Comparison of ENCODE assay signal across 8 cellular contexts in the genomic region with DNA sequence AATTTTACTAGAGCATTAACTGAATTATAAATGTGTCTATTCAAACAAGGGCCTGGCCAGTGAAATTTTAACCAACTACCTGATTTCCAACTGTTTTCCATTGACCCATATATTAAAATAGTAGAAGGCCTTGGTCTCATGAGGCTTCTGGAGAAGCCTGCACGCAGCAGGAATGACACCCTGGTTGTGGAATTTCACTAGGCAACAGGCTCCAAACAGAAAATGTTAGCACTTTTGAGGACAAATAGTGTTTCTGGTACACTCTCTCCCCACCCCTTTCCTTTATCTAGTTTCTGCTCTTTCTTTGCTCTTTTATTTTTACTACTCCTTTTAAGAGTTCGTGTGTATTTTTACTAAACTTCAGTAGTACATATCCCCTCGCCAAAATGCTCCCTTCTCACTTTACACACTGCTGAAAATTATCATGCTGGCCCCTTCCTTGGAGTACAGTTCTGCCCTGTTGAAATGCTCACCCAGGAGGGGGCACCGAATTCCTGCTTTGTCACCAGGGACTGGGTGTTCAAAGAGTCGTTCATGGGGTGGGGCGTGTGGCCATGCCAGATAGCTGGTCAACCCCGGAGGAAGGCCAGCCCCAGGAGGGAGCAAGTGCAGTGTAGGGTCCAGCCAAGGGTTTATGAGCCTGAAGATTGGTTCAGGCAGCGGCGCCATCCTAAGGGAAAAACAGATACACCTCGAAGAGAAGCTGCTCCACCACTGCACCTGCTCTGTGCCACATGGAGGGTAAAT. TPM values are rescaled to one million over a fixed set of nuclear protein-coding genes. Genes with fewer than 3 reads are reported as not detected.
DNase-seq lines count a peak whose midpoint lies in the region; ATAC-seq and TF ChIP-seq lines count a peak whose summit lies in the region.

No MANE protein-coding gene starts in this region.

- TF ChIP-seq CTCF in gastroesophageal sphincter (IDR thresholded peaks at IDR 0.05) = no peak

- no peak for TF ChIP-seq EP300 in gastroesophageal sphincter (IDR thresholded peaks at IDR 0.05)

- no peaks in the 10 kb centered on the region for H3K27me3 ChIP-seq in gastroesophageal sphincter

- 30 to 44% methylated on average over 6 of the region's 10 CpGs for WGBS in gastroesophageal sphincter (ENCODE audit: low coverage in 1 of 2), 2 donors

- peak overlapping the region; percentile 70 to 83 (median 82) for H3K27ac ChIP-seq in gastroesophageal sphincter

- H3K4me1 ChIP-seq in gastroesophageal sphincter = peaks cover 0 to 47% (median 14%) of the 10 kb centered on the region in 3 donors

- H3K4me3 ChIP-seq in gastroesophageal sphincter (no peak overlapping the region), skeletal muscle cell (ENCODE audit: low read depth, low read length) (no peak overlapping the region)

- peak; percentile 54 for DNase-seq in Daoy (ENCODE audit: low read depth)
- peak; percentile 78 for DNase-seq in skeletal muscle cell (ENCODE audit: low read depth)
- no peak for DNase-seq in NCI-H345 treated with DMSO at 0.1 percent for 48 hours (lab: John Stamatoyannopoulos, UW; ENCODE audit: unreplicated experiment)
- DNase-seq in stimulated activated CD4-positive, alpha-beta T cell treated with anti-CD3 and anti-CD28 coated beads, Interleukin-12 subunit alpha, Interleukin-12 subunit beta, amount 100 ng/mL, for 4 hours = no peak
- DNase-seq in NK-92 treated with Interleukin-12 subunit alpha and Interleukin-12 subunit beta, amount 100 ng/mL, for 24 hours (lab: John Stamatoyannopoulos, UW) = no peak
- no peak for DNase-seq in SK-N-DZ (ENCODE audit: low spot score)

- peaks cover 0 to 5% (median 0%) of the 10 kb centered on the region in 3 donors for H3K9me3 ChIP-seq in gastroesophageal sphincter

- ATAC-seq in SK-N-SH treated with all-trans-retinoic acid at 6 μM for 48 hours (peak; percentile 33), gastroesophageal sphincter (peak; percentile 83)

- TF ChIP-seq POLR2A in gastroesophageal sphincter (IDR thresholded peaks at IDR 0.05) = no peak

- H3K36me3 ChIP-seq in gastroesophageal sphincter = no peaks in the 10 kb centered on the region

TF ChIP-seq in SK-N-SH treated with all-trans-retinoic acid at 6 μM for 48 hours, 23 proteins besides CTCF, POLR2A, EP300 and RAD21:
- no peak for TF ChIP-seq TCF4 (CRISPR knock-in tag; IDR thresholded peaks at IDR 0.05; ENCODE audit: borderline replicate concordance)
- TF ChIP-seq, protein P1, sequence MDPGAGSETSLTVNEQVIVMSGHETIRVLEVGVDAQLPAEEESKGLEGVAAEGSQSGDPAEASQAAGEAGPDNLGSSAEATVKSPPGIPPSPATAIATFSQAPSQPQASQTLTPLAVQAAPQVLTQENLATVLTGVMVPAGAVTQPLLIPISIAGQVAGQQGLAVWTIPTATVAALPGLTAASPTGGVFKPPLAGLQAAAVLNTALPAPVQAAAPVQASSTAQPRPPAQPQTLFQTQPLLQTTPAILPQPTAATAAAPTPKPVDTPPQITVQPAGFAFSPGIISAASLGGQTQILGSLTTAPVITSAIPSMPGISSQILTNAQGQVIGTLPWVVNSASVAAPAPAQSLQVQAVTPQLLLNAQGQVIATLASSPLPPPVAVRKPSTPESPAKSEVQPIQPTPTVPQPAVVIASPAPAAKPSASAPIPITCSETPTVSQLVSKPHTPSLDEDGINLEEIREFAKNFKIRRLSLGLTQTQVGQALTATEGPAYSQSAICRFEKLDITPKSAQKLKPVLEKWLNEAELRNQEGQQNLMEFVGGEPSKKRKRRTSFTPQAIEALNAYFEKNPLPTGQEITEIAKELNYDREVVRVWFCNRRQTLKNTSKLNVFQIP (CRISPR knock-in tag; IDR thresholded peaks at IDR 0.05; ENCODE audit: borderline replicate concordance, low read depth) = no peak
- no peak for TF ChIP-seq SNAI2 (CRISPR knock-in tag; IDR thresholded peaks at IDR 0.05)
- no peak for TF ChIP-seq TOX (CRISPR knock-in tag; IDR thresholded peaks at IDR 0.05; ENCODE audit: borderline replicate concordance)
- TF ChIP-seq ZNF8 (CRISPR knock-in tag; IDR thresholded peaks at IDR 0.05) = no peak
- TF ChIP-seq ZFP3 (CRISPR knock-in tag; IDR thresholded peaks at IDR 0.05) = no peak
- TF ChIP-seq, protein P2, sequence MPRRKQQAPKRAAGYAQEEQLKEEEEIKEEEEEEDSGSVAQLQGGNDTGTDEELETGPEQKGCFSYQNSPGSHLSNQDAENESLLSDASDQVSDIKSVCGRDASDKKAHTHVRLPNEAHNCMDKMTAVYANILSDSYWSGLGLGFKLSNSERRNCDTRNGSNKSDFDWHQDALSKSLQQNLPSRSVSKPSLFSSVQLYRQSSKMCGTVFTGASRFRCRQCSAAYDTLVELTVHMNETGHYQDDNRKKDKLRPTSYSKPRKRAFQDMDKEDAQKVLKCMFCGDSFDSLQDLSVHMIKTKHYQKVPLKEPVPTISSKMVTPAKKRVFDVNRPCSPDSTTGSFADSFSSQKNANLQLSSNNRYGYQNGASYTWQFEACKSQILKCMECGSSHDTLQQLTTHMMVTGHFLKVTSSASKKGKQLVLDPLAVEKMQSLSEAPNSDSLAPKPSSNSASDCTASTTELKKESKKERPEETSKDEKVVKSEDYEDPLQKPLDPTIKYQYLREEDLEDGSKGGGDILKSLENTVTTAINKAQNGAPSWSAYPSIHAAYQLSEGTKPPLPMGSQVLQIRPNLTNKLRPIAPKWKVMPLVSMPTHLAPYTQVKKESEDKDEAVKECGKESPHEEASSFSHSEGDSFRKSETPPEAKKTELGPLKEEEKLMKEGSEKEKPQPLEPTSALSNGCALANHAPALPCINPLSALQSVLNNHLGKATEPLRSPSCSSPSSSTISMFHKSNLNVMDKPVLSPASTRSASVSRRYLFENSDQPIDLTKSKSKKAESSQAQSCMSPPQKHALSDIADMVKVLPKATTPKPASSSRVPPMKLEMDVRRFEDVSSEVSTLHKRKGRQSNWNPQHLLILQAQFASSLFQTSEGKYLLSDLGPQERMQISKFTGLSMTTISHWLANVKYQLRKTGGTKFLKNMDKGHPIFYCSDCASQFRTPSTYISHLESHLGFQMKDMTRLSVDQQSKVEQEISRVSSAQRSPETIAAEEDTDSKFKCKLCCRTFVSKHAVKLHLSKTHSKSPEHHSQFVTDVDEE (CRISPR knock-in tag; IDR thresholded peaks at IDR 0.05) = no peak
- TF ChIP-seq ESRRG (CRISPR knock-in tag; IDR thresholded peaks at IDR 0.05) = no peak
- TF ChIP-seq, protein P3, sequence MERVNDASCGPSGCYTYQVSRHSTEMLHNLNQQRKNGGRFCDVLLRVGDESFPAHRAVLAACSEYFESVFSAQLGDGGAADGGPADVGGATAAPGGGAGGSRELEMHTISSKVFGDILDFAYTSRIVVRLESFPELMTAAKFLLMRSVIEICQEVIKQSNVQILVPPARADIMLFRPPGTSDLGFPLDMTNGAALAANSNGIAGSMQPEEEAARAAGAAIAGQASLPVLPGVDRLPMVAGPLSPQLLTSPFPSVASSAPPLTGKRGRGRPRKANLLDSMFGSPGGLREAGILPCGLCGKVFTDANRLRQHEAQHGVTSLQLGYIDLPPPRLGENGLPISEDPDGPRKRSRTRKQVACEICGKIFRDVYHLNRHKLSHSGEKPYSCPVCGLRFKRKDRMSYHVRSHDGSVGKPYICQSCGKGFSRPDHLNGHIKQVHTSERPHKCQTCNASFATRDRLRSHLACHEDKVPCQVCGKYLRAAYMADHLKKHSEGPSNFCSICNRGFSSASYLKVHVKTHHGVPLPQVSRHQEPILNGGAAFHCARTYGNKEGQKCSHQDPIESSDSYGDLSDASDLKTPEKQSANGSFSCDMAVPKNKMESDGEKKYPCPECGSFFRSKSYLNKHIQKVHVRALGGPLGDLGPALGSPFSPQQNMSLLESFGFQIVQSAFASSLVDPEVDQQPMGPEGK (CRISPR knock-in tag; IDR thresholded peaks at IDR 0.05; ENCODE audit: borderline replicate concordance) = no peak
- no peak for TF ChIP-seq ZFP30 (CRISPR knock-in tag; IDR thresholded peaks at IDR 0.05)
- no peak for TF ChIP-seq ISL1 (CRISPR knock-in tag; IDR thresholded peaks at IDR 0.05)
- TF ChIP-seq OSR1 (CRISPR knock-in tag; IDR thresholded peaks at IDR 0.05) = no peak

RNA-seq across cellular contexts. Expression of a gene that starts 22.1 kb away (rescaled TPM):
- 268 and 296 TPM in 2 replicates for total RNA-seq in Daoy (2014; rRNA removed; shearing (Covaris generic))
- total RNA-seq in gastroesophageal sphincter = 100 to 1,000 TPM; 110 to 421 (median 310) TPM
- 0.96 and 1.3 TPM in 2 replicates for polyA plus RNA-seq in SK-N-DZ (2014; cell fraction: cytosol; rRNA removed)
- polyA plus RNA-seq in SK-N-DZ (2014; cell fraction: nucleus; rRNA removed) = 1.1 and 1.5 TPM in 2 replicates

RNA-seq across cellular contexts. Expression of a gene that starts 51.0 kb away (rescaled TPM):
- total RNA-seq in Daoy (2014; rRNA removed; shearing (Covaris generic)) = 53.1 and 58.8 TPM in 2 replicates
- 10 to 100 TPM in 2 of 4 donors, 1 to 10 TPM in 2; 1.8 to 13.8 (median 10.8) TPM for total RNA-seq in gastroesophageal sphincter
- not detected in 2 replicates for polyA plus RNA-seq in SK-N-DZ (2014; cell fraction: cytosol; rRNA removed)
- not detected in 2 replicates for polyA plus RNA-seq in SK-N-DZ (2014; cell fraction: nucleus; rRNA removed)

Comparison
In these comparisons a context has a peak if more than half of its experiments do, and no peak if none do; other contexts are left out.
1. DNase-seq: peak in Daoy (single experiment) and skeletal muscle cell (single experiment); none in NCI-H345 treated with DMSO at 0.1 percent for 48 hours (single experiment), stimulated activated CD4-positive, alpha-beta T cell treated with anti-CD3 and anti-CD28 coated beads, Interleukin-12 subunit alpha, Interleukin-12 subunit beta, amount 100 ng/mL, for 4 hours (single experiment), NK-92 treated with Interleukin-12 subunit alpha and Interleukin-12 subunit beta, amount 100 ng/mL, for 24 hours (single experiment) and SK-N-DZ (single experiment).